ENCODE assay signal across 8 cellular contexts in the genomic region with DNA sequence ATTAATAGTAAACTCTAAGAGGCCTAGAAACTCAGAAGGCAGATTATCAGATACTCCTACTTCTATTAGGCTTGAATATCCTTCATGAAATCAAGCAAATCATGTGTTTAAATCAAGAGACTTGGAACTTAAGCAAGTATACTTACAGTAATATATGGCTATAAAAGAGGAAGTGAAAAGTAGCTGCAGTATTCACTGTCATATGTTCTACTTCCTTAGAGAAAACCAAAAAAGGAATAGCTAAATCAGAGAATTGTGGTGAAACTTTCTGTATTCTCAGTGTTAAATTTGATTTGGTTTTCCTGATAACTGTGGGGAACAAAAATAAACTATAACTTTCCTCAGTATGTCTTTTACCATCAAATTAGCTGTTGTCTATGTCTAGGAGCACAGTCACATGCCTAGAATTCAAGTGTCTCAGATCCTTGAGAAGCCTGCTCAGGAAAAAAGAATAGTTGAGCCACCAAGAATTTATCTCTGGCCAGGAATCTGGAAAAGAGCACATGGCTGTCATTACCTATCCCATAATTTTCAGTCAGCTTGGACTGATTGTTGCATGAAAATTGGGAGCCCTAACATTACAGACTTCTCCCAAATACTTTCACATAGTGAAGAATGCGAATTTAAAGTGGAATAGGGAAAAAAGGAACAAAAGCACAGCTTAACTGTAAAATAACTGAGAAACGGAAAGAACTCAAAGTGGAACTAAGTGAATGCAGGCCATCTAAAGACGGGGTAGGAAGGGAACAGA. TPM values are rescaled to one million over a fixed set of nuclear protein-coding genes. Genes with fewer than 3 reads are reported as not detected.
DNase-seq lines count a peak whose midpoint lies in the region; ATAC-seq, FAIRE-seq and TF ChIP-seq lines count a peak whose summit lies in the region.

No MANE protein-coding gene starts in this region.

- H3K27me3 Mint-ChIP-seq in T-helper 2 cell treated with Interferon-gamma antibody and Interleukin-4, amounts not matched to agents 5 μg/mL and 100 μg/mL, for 36 hours (ENCODE audit: low read depth), result no peaks in the 10 kb centered on the region

- peaks cover 0 to 39% (median 10%) of the 10 kb centered on the region in 4 donors for H3K4me1 ChIP-seq in Peyer's patch
- H3K4me1 ChIP-seq in keratinocyte (ENCODE audit: control insufficient read depth, extremely low read depth, insufficient read depth, low read length), result peaks cover 30% of the 10 kb centered on the region
- H3K4me1 ChIP-seq in gastrocnemius medialis, result peaks cover 32 to 36% of the 10 kb centered on the region in 2 donors

- H3K79me2 ChIP-seq in keratinocyte (ENCODE audit: control insufficient read depth, insufficient read depth, low read length), result peaks cover 79% of the 10 kb centered on the region

- no peaks in the 10 kb centered on the region for H3K9me3 Mint-ChIP-seq in T-helper 2 cell treated with Interferon-gamma antibody and Interleukin-4, amounts not matched to agents 5 μg/mL and 100 μg/mL, for 36 hours

- no peak for DNase-seq in T-helper 2 cell treated with Interferon-gamma antibody and Interleukin-4, amounts not matched to agents 5 μg/mL and 100 μg/mL, for 36 hours (ENCODE audit: low spot score)
- DNase-seq in T-helper 2 cell (no peak), Peyer's patch (no peak), keratinocyte (ENCODE audit: low read depth, low spot score) (no peak), gastrocnemius medialis (no peak), NCI-H1105 treated with DMSO at 0.1 percent for 48 hours (lab: John Stamatoyannopoulos, UW) (no peak), epidermal melanocyte (ENCODE audit: insufficient read length, low spot score) (no peak)

- intact Hi-C loops in gastrocnemius medialis (cut with DNase I; ENCODE audit: low total_unique reads), result no loop called here

- ATAC-seq in HG02852 (IDR thresholded peaks at IDR 0.05; ENCODE audit: unreplicated experiment) (peak; percentile 40), gastrocnemius medialis (no peak)

- peak overlapping the region; percentile 82 for H3K27ac Mint-ChIP-seq in T-helper 2 cell treated with Interferon-gamma antibody and Interleukin-4, amounts not matched to agents 5 μg/mL and 100 μg/mL, for 36 hours

- TF ChIP-seq CTCF in Peyer's patch (IDR thresholded peaks at IDR 0.05) (no peak), keratinocyte (optimal IDR thresholded peaks at IDR 0.05 in 1 of 3, IDR thresholded peaks at IDR 0.05 in 1 of 3, conservative IDR thresholded peaks at IDR 0.05 in 1 of 3; ENCODE audit: extremely low read depth in 1 of 3, insufficient read depth in 2 of 3, low read length in 3 of 3) (no peak), gastrocnemius medialis (IDR thresholded peaks at IDR 0.05 in 4 of 5, conservative IDR thresholded peaks at IDR 0.05 in 1 of 5) (no peak)

- peaks cover 16% of the 10 kb centered on the region for H3K36me3 Mint-ChIP-seq in T-helper 2 cell treated with Interferon-gamma antibody and Interleukin-4, amounts not matched to agents 5 μg/mL and 100 μg/mL, for 36 hours (ENCODE audit: low read depth)

- dilution Hi-C loops in keratinocyte (cut with MboI; ENCODE audit: extremely low pct_ligation_motif_present, low sequenced_read_pairs), result no loop called here

- peak overlapping the region in 3 of 4 donors; percentile 2 to 58 (median 18) for H3K27ac ChIP-seq in Peyer's patch
- H3K27ac ChIP-seq in keratinocyte (ENCODE audit: control insufficient read depth, insufficient read depth, low read length), result peak overlapping the region; percentile 94
- peak overlapping the region in 1 of 4 donors; percentile 92 for H3K27ac ChIP-seq in gastrocnemius medialis

- in situ Hi-C loops in gastrocnemius medialis (cut with MboI; ENCODE audit: low sequenced_read_pairs in 4 of 4), result loop anchor here in 2 of 4 donors (10.0 to 25.0 kb wide), 2 partner anchors 55 to 1582 kb away; partner anchors contain the start of genes CDC26 (in 1 of the 2), DNAJC25 (in 1 of the 2) and PRPF4 (in 1 of the 2)

- peaks cover 46% of the 10 kb centered on the region for H3K4me1 Mint-ChIP-seq in T-helper 2 cell treated with Interferon-gamma antibody and Interleukin-4, amounts not matched to agents 5 μg/mL and 100 μg/mL, for 36 hours (ENCODE audit: low read depth)

- peak overlapping the region; percentile 95 for H3K4me2 ChIP-seq in keratinocyte (ENCODE audit: control insufficient read depth, extremely low read depth, insufficient read depth, low read depth, low read length)

- H3K36me3 ChIP-seq in Peyer's patch (peaks cover 0 to under 1% (median 0%) of the 10 kb centered on the region in 3 donors), keratinocyte (ENCODE audit: control insufficient read depth in 2 of 2, extremely low read depth in 1 of 2, insufficient read depth in 2 of 2, low read length in 2 of 2) (peaks cover 0 to 8% of the 10 kb centered on the region in 2 experiments), gastrocnemius medialis (no peaks in the 10 kb centered on the region)

- H3K27me3 ChIP-seq in Peyer's patch (no peaks in the 10 kb centered on the region), keratinocyte (ENCODE audit: control insufficient read depth, extremely low read depth, insufficient read depth, low read length) (no peaks in the 10 kb centered on the region), gastrocnemius medialis (no peaks in the 10 kb centered on the region)

- no peak overlapping the region for H2AFZ ChIP-seq in keratinocyte (ENCODE audit: control insufficient read depth, low read length)

- TF ChIP-seq POLR2A in Peyer's patch (IDR thresholded peaks at IDR 0.05) (no peak), gastrocnemius medialis (IDR thresholded peaks at IDR 0.05) (no peak)

- H3K4me3 Mint-ChIP-seq in T-helper 2 cell treated with Interferon-gamma antibody and Interleukin-4, amounts not matched to agents 5 μg/mL and 100 μg/mL, for 36 hours, result peak overlapping the region; percentile 98

- no peaks in the 10 kb centered on the region for H3K9me1 ChIP-seq in keratinocyte (ENCODE audit: control insufficient read depth, extremely low read depth, insufficient read depth, low read length)

- no peaks in the 10 kb centered on the region for H4K20me1 ChIP-seq in keratinocyte (ENCODE audit: control insufficient read depth, extremely low read depth, insufficient read depth, low read length)

- no peak for FAIRE-seq in keratinocyte (lab: Jason Lieb, UNC)

- H3K9ac ChIP-seq in keratinocyte (ENCODE audit: control insufficient read depth, extremely low read depth, insufficient read depth, low read length), result no peak overlapping the region

- no peaks in the 10 kb centered on the region for H3K9me3 ChIP-seq in Peyer's patch
- no peaks in the 10 kb centered on the region for H3K9me3 ChIP-seq in keratinocyte (ENCODE audit: control insufficient read depth, low read depth, low read length)
- H3K9me3 ChIP-seq in gastrocnemius medialis, result no peaks in the 10 kb centered on the region

- H3K4me3 ChIP-seq in Peyer's patch (peak overlapping the region in 1 of 4 donors; percentile 66), keratinocyte (ENCODE audit: control insufficient read depth in 2 of 3, extremely low read depth in 1 of 3, insufficient read depth in 2 of 3, low read depth in 1 of 3, low read length in 3 of 3) (peak overlapping the region in 1 of 3 experiments; percentile 84), gastrocnemius medialis (peak overlapping the region in 2 of 4 donors; percentile 80 to 97)

RNA-seq across cellular contexts. Expression of gene FKBP15, which starts 1.7 kb away (rescaled TPM):
- total RNA-seq in Peyer's patch (10 to 100 TPM; 25.9 to 44.6 (median 32.5) TPM), gastrocnemius medialis (10 to 100 TPM; 13.3 to 17.5 (median 14.5) TPM)
- polyA plus RNA-seq in keratinocyte, result 22.4 to 31.4 TPM (median 22.7 TPM) in 3 replicates
- 67.2 TPM for polyA plus RNA-seq in keratinocyte (2011; ENCODE audit: low read depth)
- 14.2 and 17.0 TPM in 2 replicates for polyA plus RNA-seq in keratinocyte (2011; cell fraction: cytosol; rRNA removed)
- 41.2 and 42.6 TPM in 2 replicates for polyA plus RNA-seq in keratinocyte (2011; cell fraction: nucleus; rRNA removed)
- 17.8 and 21.2 TPM in 2 replicates for polyA plus RNA-seq in keratinocyte (2012; ENCODE audit: low replicate concordance)
- polyA minus RNA-seq in keratinocyte, result 52.3 to 64.6 TPM (median 63.5 TPM) in 3 replicates
- polyA minus RNA-seq in keratinocyte (2011; cell fraction: cytosol; rRNA and poly(A)+ RNA removed), result 15.2 TPM
- polyA minus RNA-seq in keratinocyte (2011; cell fraction: nucleus; rRNA and poly(A)+ RNA removed), result 32.4 and 48.2 TPM in 2 replicates

RNA-seq across cellular contexts. Expression of gene SLC31A1, which starts 2.0 kb away (rescaled TPM):
- total RNA-seq in Peyer's patch (10 to 100 TPM in 3 of 4 donors, 1 to 10 TPM in 1; 7.4 to 82.7 (median 50.6) TPM), gastrocnemius medialis (1 to 10 TPM; 2.9 to 5.6 (median 4.3) TPM)
- polyA plus RNA-seq in keratinocyte, result 15.7 to 21.1 TPM (median 20.3 TPM) in 3 replicates
- polyA plus RNA-seq in keratinocyte (2011; ENCODE audit: low read depth), result 13.4 TPM
- 10.7 and 16.3 TPM in 2 replicates for polyA plus RNA-seq in keratinocyte (2011; cell fraction: cytosol; rRNA removed)
- 20.6 and 24.9 TPM in 2 replicates for polyA plus RNA-seq in keratinocyte (2011; cell fraction: nucleus; rRNA removed)
- polyA plus RNA-seq in keratinocyte (2012; ENCODE audit: low replicate concordance), result 18.7 and 25.3 TPM in 2 replicates
- 8.0 to 21.6 TPM (median 15.4 TPM) in 3 replicates for polyA minus RNA-seq in keratinocyte
- polyA minus RNA-seq in keratinocyte (2011; cell fraction: cytosol; rRNA and poly(A)+ RNA removed), result 9.0 TPM
- 12.5 and 20.7 TPM in 2 replicates for polyA minus RNA-seq in keratinocyte (2011; cell fraction: nucleus; rRNA and poly(A)+ RNA removed)

RNA-seq across cellular contexts. Expression of gene CDC26, which starts 56.0 kb away (rescaled TPM):
- 10 to 100 TPM; 13.6 to 28.4 (median 25.0) TPM for total RNA-seq in Peyer's patch
- polyA plus RNA-seq in keratinocyte, result 24.0 to 56.8 TPM (median 43.5 TPM) in 3 replicates
- polyA plus RNA-seq in keratinocyte (2011; ENCODE audit: low read depth), result 68.3 TPM
- 36.1 and 54.3 TPM in 2 replicates for polyA plus RNA-seq in keratinocyte (2011; cell fraction: cytosol; rRNA removed)
- 12.0 and 21.3 TPM in 2 replicates for polyA plus RNA-seq in keratinocyte (2011; cell fraction: nucleus; rRNA removed)
- 36.3 and 53.9 TPM in 2 replicates for polyA plus RNA-seq in keratinocyte (2012; ENCODE audit: low replicate concordance)
- polyA minus RNA-seq in keratinocyte, result 2.4 to 19.9 TPM (median 2.6 TPM) in 3 replicates
- 20.1 TPM for polyA minus RNA-seq in keratinocyte (2011; cell fraction: cytosol; rRNA and poly(A)+ RNA removed)
- polyA minus RNA-seq in keratinocyte (2011; cell fraction: nucleus; rRNA and poly(A)+ RNA removed), result 1.6 and 2.8 TPM in 2 replicates
- total RNA-seq in gastrocnemius medialis, result 10 to 100 TPM; 16.7 to 34.0 (median 28.3) TPM

RNA-seq across cellular contexts. Expression of gene PRPF4, which starts 56.1 kb away (rescaled TPM):
- 10 to 100 TPM; 11.4 to 33.0 (median 19.5) TPM for total RNA-seq in Peyer's patch
- 22.1 to 46.4 TPM (median 28.8 TPM) in 3 replicates for polyA plus RNA-seq in keratinocyte
- 21.6 TPM for polyA plus RNA-seq in keratinocyte (2011; ENCODE audit: low read depth)
- polyA plus RNA-seq in keratinocyte (2011; cell fraction: cytosol; rRNA removed), result 34.0 and 38.2 TPM in 2 replicates
- polyA plus RNA-seq in keratinocyte (2011; cell fraction: nucleus; rRNA removed), result 27.8 and 28.7 TPM in 2 replicates
- polyA plus RNA-seq in keratinocyte (2012; ENCODE audit: low replicate concordance), result 23.3 and 33.7 TPM in 2 replicates
- 15.5 to 23.1 TPM (median 23.0 TPM) in 3 replicates for polyA minus RNA-seq in keratinocyte
- 12.3 TPM for polyA minus RNA-seq in keratinocyte (2011; cell fraction: cytosol; rRNA and poly(A)+ RNA removed)
- polyA minus RNA-seq in keratinocyte (2011; cell fraction: nucleus; rRNA and poly(A)+ RNA removed), result 9.0 and 19.1 TPM in 2 replicates
- 10 to 100 TPM; 14.0 to 19.6 (median 16.4) TPM for total RNA-seq in gastrocnemius medialis
